ENCODE assay signal across 22 cellular contexts in genomic region chr14:59140441-59140840, GRCh38.
"Had no signal": no experiment of that assay in that cellular context is flagged by ENCODE, and none has a peak within 500 bp of the region (broad histone marks: within the 10 kb centered on the region; RNA-seq: fewer than 3 reads in every experiment).

No MANE protein-coding gene starts in this region.

- H3K9me3 Mint-ChIP-seq: immature natural killer cell; natural killer cell; stimulated activated effector memory CD8-positive, alpha-beta T cell treated with anti-CD3 and anti-CD28 coated beads, Interleukin-12 subunit alpha, Interleukin-12 subunit beta, amount 100 ng/mL, for 72 hours had no signal

- DNase-seq: colonic mucosa; dermis blood vessel endothelial cell; foreskin keratinocyte; immature natural killer cell; left cardiac atrium; mammary epithelial cell; mucosa of descending colon; natural killer cell; occipital lobe; pancreas; right cardiac atrium; stimulated activated CD4-positive, alpha-beta T cell treated with anti-CD3 and anti-CD28 coated beads, Interleukin-4, amount 100 ng/mL, for 1 hour; stimulated activated CD8-positive, alpha-beta memory T cell treated with anti-CD3 and anti-CD28 coated beads, Interleukin-4, amount 100 ng/mL, for 48 hours; stimulated activated naive CD8-positive, alpha-beta T cell treated with anti-CD3 and anti-CD28 coated beads, Interleukin-15, Interleukin-2, amounts not matched to agents 100 U/mL and 50 U/mL, for 24 hours; thyroid gland; upper lobe of left lung; uterus had no signal

- H3K27me3 ChIP-seq: colonic mucosa, foreskin keratinocyte, pancreas, suprapubic skin, thyroid gland, upper lobe of left lung, uterus had no signal

- H3K4me1 ChIP-seq: colonic mucosa, foreskin keratinocyte, pancreas, suprapubic skin, thyroid gland, upper lobe of left lung, uterus had no signal

- FAIRE-seq: keratinocyte, pancreas had no signal

- H3K4me3 ChIP-seq: colonic mucosa, mucosa of descending colon, pancreas, smooth muscle cell, suprapubic skin, thyroid gland, upper lobe of left lung, uterus had no signal

- H3K27me3 Mint-ChIP-seq: progenitor cell of endocrine pancreas had no signal

- H3K36me3 Mint-ChIP-seq: immature natural killer cell; natural killer cell; stimulated activated effector memory CD8-positive, alpha-beta T cell treated with anti-CD3 and anti-CD28 coated beads, Interleukin-12 subunit alpha, Interleukin-12 subunit beta, amount 100 ng/mL, for 72 hours had no signal

- H3K27ac ChIP-seq: colonic mucosa, foreskin keratinocyte, pancreas, suprapubic skin, thyroid gland, upper lobe of left lung, uterus had no signal

- H3K9me3 ChIP-seq: colonic mucosa, mucosa of descending colon, pancreas, suprapubic skin, thyroid gland, upper lobe of left lung, uterus had no signal

- H3K4me3 Mint-ChIP-seq: immature natural killer cell; natural killer cell; stimulated activated effector memory CD8-positive, alpha-beta T cell treated with anti-CD3 and anti-CD28 coated beads, Interleukin-12 subunit alpha, Interleukin-12 subunit beta, amount 100 ng/mL, for 72 hours had no signal

- H3K27ac Mint-ChIP-seq: immature natural killer cell; natural killer cell; progenitor cell of endocrine pancreas; stimulated activated effector memory CD8-positive, alpha-beta T cell treated with anti-CD3 and anti-CD28 coated beads, Interleukin-12 subunit alpha, Interleukin-12 subunit beta, amount 100 ng/mL, for 72 hours had no signal

- H3K4me1 Mint-ChIP-seq: immature natural killer cell; natural killer cell; stimulated activated effector memory CD8-positive, alpha-beta T cell treated with anti-CD3 and anti-CD28 coated beads, Interleukin-12 subunit alpha, Interleukin-12 subunit beta, amount 100 ng/mL, for 72 hours had no signal

- H3K36me3 ChIP-seq: colonic mucosa, pancreas, suprapubic skin, thyroid gland, upper lobe of left lung, uterus had no signal
